ENCODE assay signal across 1 cellular context in genomic region chr9:136401173-136401922, GRCh38.
TF ChIP-seq lines count a peak whose summit lies in the region.

No MANE protein-coding gene starts in this region.

TF ChIP-seq in GM23338, 12 proteins besides CTCF, POLR2A, EP300 and RAD21:
- TF ChIP-seq REST (IDR thresholded peaks at IDR 0.05; ENCODE audit: unreplicated experiment): no peak
- TF ChIP-seq POLR2AphosphoS5 (IDR thresholded peaks at IDR 0.05; ENCODE audit: low read depth): no peak
TF ChIP-seq in GM23338: peak in this region for 0.
